In the genomic region with DNA sequence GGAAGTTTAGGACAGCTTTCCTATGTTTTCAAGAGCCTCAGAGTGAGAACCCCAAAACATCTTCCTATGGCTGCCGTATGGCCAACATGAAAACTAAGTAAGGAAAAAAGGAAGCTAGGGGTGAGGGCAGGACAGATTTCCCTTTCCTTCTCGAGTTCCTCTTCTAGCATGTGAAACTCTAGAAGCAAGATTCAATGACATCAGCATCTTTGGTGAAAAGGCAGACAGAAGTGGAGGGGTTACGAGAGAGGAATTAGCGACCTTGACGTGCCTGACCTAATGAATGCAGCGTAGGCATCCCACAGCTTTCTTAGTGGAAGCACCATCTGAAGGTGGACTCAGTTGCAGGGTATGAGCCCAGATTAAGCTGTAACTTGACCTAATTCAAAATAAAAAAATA, we compare ENCODE assay signal across 14 cellular contexts. TPM values are rescaled to one million over a fixed set of nuclear protein-coding genes. Genes with fewer than 3 reads are reported as not detected.
DNase-seq lines count a peak whose midpoint lies in the region; ATAC-seq, FAIRE-seq and TF ChIP-seq lines count a peak whose summit lies in the region.
"Had no signal": no experiment of that assay in that cellular context is flagged by ENCODE, and none has a peak within 500 bp of the region (broad histone marks: within the 10 kb centered on the region; RNA-seq: fewer than 3 reads in every experiment).

No MANE protein-coding gene starts in this region.

- H3F3A ChIP-seq in MM.1S (ENCODE audit: insufficient read depth, low read length) (peaks cover 29% of the 10 kb centered on the region), PC-3 (ENCODE audit: low read length, unreplicated experiment) (no peaks in the 10 kb centered on the region)

- H4K20me1 ChIP-seq in MM.1S (ENCODE audit: insufficient read depth, low read length), result no peaks in the 10 kb centered on the region
- no peaks in the 10 kb centered on the region for H4K20me1 ChIP-seq in PC-3 (ENCODE audit: low read length)

- FAIRE-seq in GM12891 (lab: Jason Lieb, UNC), result peak; percentile 71

- H2AFZ ChIP-seq in MM.1S (ENCODE audit: low read length), result no peak overlapping the region
- no peak overlapping the region for H2AFZ ChIP-seq in PC-3 (ENCODE audit: low read length)

- TF ChIP-seq POLR2A in GM12891 (IDR thresholded peaks at IDR 0.05; ENCODE audit: low read depth, low read length) (no peak), GM18505 (IDR thresholded peaks at IDR 0.05; ENCODE audit: borderline replicate concordance, extremely low read depth, insufficient read depth, insufficient read length) (no peak)

- BruUV-seq in PC-3 (replicated peaks; lab: Mats Ljungman, UMichigan), result no TSS peak

- peaks cover 44% of the 10 kb centered on the region for H3K4me1 ChIP-seq in MM.1S (ENCODE audit: low read length)
- H3K4me1 ChIP-seq in PC-3 (ENCODE audit: insufficient read depth, low read length), result no peaks in the 10 kb centered on the region
- H3K4me1 ChIP-seq: testis had no signal

- H3K27me3 ChIP-seq in MM.1S (replicated peaks; ENCODE audit: insufficient read depth, low read length) (no peaks in the 10 kb centered on the region), PC-3 (ENCODE audit: low read length) (no peaks in the 10 kb centered on the region)
- H3K27me3 ChIP-seq: brain microvascular endothelial cell, testis had no signal

- peak overlapping the region; percentile 17 for H3K4me3 Mint-ChIP-seq in dendritic cell treated with granulocyte-macrophage colony-stimulating factor and Interleukin-4, amounts not matched to agents 40 ng/mL and 50 ng/mL, for 4 days
- H3K4me3 Mint-ChIP-seq: activated T-cell treated with anti-CD3 and anti-CD28 coated beads, Interleukin-2, amount 50 U/mL, for 24 hours; CD8-positive, alpha-beta T cell had no signal

- H3K79me2 ChIP-seq in MM.1S (ENCODE audit: low read length) (no peaks in the 10 kb centered on the region), PC-3 (ENCODE audit: low read length) (no peaks in the 10 kb centered on the region)

- peak overlapping the region; percentile 88 for H3K27ac Mint-ChIP-seq in dendritic cell treated with granulocyte-macrophage colony-stimulating factor and Interleukin-4, amounts not matched to agents 40 ng/mL and 50 ng/mL, for 4 days
- H3K27ac Mint-ChIP-seq: activated T-cell treated with anti-CD3 and anti-CD28 coated beads, Interleukin-2, amount 50 U/mL, for 24 hours; CD8-positive, alpha-beta T cell had no signal

- H3K4me2 ChIP-seq in MM.1S (ENCODE audit: low read depth, low read length), result peak overlapping the region; percentile 27
- H3K4me2 ChIP-seq in PC-3 (ENCODE audit: low read length), result no peak overlapping the region

- H3K36me3 Mint-ChIP-seq in dendritic cell treated with granulocyte-macrophage colony-stimulating factor and Interleukin-4, amounts not matched to agents 40 ng/mL and 50 ng/mL, for 4 days (ENCODE audit: low read depth), result no peaks in the 10 kb centered on the region
- H3K36me3 Mint-ChIP-seq: CD8-positive, alpha-beta T cell had no signal

- H3K9me3 ChIP-seq in MM.1S (replicated peaks; ENCODE audit: insufficient read depth, low read length), result no peaks in the 10 kb centered on the region
- no peaks in the 10 kb centered on the region for H3K9me3 ChIP-seq in PC-3 (ENCODE audit: low read length)
- H3K9me3 ChIP-seq: testis had no signal

- CTCF ChIA-PET in PC-3 (lab: Charles Lee), result no interaction called here

- H3K36me3 ChIP-seq in MM.1S (replicated peaks; ENCODE audit: insufficient read depth, low read length) (no peaks in the 10 kb centered on the region), PC-3 (ENCODE audit: low read depth, low read length) (no peaks in the 10 kb centered on the region)
- H3K36me3 ChIP-seq: brain microvascular endothelial cell, WERI-Rb-1 had no signal

- H3K9ac ChIP-seq in MM.1S (ENCODE audit: low read length), result no peak overlapping the region; the same call in 1 of the 2 replicates
- H3K9ac ChIP-seq in PC-3 (ENCODE audit: low read length), result no peak overlapping the region

- H3K9me3 Mint-ChIP-seq in dendritic cell treated with granulocyte-macrophage colony-stimulating factor and Interleukin-4, amounts not matched to agents 40 ng/mL and 50 ng/mL, for 4 days, result peaks cover 9% of the 10 kb centered on the region
- H3K9me3 Mint-ChIP-seq: activated T-cell treated with anti-CD3 and anti-CD28 coated beads, Interleukin-2, amount 50 U/mL, for 24 hours; CD8-positive, alpha-beta T cell had no signal

- H3K27ac ChIP-seq in MM.1S (ENCODE audit: low read length), result peak overlapping the region; percentile 38; the same call in 1 of the 2 replicates
- no peak overlapping the region for H3K27ac ChIP-seq in PC-3 (ENCODE audit: low read length)
- H3K27ac ChIP-seq: brain microvascular endothelial cell, testis, WERI-Rb-1 had no signal

- no peak overlapping the region for H3K4me3 ChIP-seq in MM.1S (ENCODE audit: low read length)
- no peak overlapping the region for H3K4me3 ChIP-seq in PC-3 (ENCODE audit: low read length)
- H3K4me3 ChIP-seq: testis had no signal

- POLR2A ChIA-PET in PC-3 (lab: Charles Lee; ENCODE audit: unreplicated experiment), result no interaction called here

- H3K4me1 Mint-ChIP-seq in dendritic cell treated with granulocyte-macrophage colony-stimulating factor and Interleukin-4, amounts not matched to agents 40 ng/mL and 50 ng/mL, for 4 days (ENCODE audit: low read depth), result peaks cover 54% of the 10 kb centered on the region

- intact Hi-C loops in dendritic cell treated with granulocyte-macrophage colony-stimulating factor and Interleukin-4, amounts not matched to agents 40 ng/mL and 50 ng/mL, for 4 days (cut with micrococcal nuclease), result loop anchor here (1.0 to 5.0 kb wide), 2 partner anchors 12 to 50 kb away; a partner anchor contains a TSS
- intact Hi-C loops in sciatic nerve (cut with DNase I), result no loop called here
- intact Hi-C loops in PC-3 (cut with micrococcal nuclease), result no loop called here

- DNase-seq in GM12891 (ENCODE audit: insufficient read length, low spot score) (no peak), MM.1S (peak; percentile 77), sciatic nerve (ENCODE audit: low spot score) (no peak), PC-3 (no peak), NCI-H2107 treated with DMSO at 0.1 percent for 48 hours (lab: John Stamatoyannopoulos, UW; ENCODE audit: unreplicated experiment) (no peak)
- DNase-seq: activated T-cell treated with anti-CD3 and anti-CD28 coated beads, Interleukin-2, amount 50 U/mL, for 24 hours; brain microvascular endothelial cell; CD8-positive, alpha-beta T cell; NCI-H2107; testis; WERI-Rb-1 had no signal

- ATAC-seq in sciatic nerve, result peak; percentile 71
- ATAC-seq in GM18505 (IDR thresholded peaks at IDR 0.05; ENCODE audit: unreplicated experiment), result no peak
- no peak for ATAC-seq in GM19328 (IDR thresholded peaks at IDR 0.05; ENCODE audit: unreplicated experiment)
- no peak for ATAC-seq in PC-3
- ATAC-seq: CD8-positive, alpha-beta T cell had no signal

- no peaks in the 10 kb centered on the region for H3K27me3 Mint-ChIP-seq in dendritic cell treated with granulocyte-macrophage colony-stimulating factor and Interleukin-4, amounts not matched to agents 40 ng/mL and 50 ng/mL, for 4 days
- H3K27me3 Mint-ChIP-seq: activated T-cell treated with anti-CD3 and anti-CD28 coated beads, Interleukin-2, amount 50 U/mL, for 24 hours had no signal

- TF ChIP-seq CTCF in MM.1S (IDR thresholded peaks at IDR 0.05; ENCODE audit: low read length) (no peak), PC-3 (conservative IDR thresholded peaks at IDR 0.05; ENCODE audit: low read depth, low read length) (no peak)

- no peaks in the 10 kb centered on the region for H3K9me2 ChIP-seq in MM.1S (replicated peaks; ENCODE audit: insufficient read depth, low read length)
- H3K9me2 ChIP-seq in PC-3 (replicated peaks; ENCODE audit: low read length), result no peaks in the 10 kb centered on the region

TF ChIP-seq in GM12891, 5 proteins besides CTCF, POLR2A, EP300 and RAD21:
- TF ChIP-seq PAX5 (IDR thresholded peaks at IDR 0.05; ENCODE audit: insufficient read depth, low read length, severe bottlenecking) (no peak), SPI1 (IDR thresholded peaks at IDR 0.05; ENCODE audit: low read depth, low read length) (peak; percentile 64), TAF1 (IDR thresholded peaks at IDR 0.05; ENCODE audit: low read depth, low read length) (no peak), POLR2AphosphoS5 (IDR thresholded peaks at IDR 0.05; ENCODE audit: low read depth, low read length) (no peak)
TF ChIP-seq in GM12891: peak in this region for 1.

RNA-seq across cellular contexts. Expression of a gene that starts 47.9 kb away (rescaled TPM):
- 16.7 TPM for polyA plus RNA-seq in GM12891 (2012; ENCODE audit: low read depth, missing spikeins)
- total RNA-seq in sciatic nerve (50.7 TPM), PC-3 (2014; rRNA removed) (5.6 and 10.4 TPM in 2 replicates)
